ENCODE assay signal across 1 cellular context in the genomic region with DNA sequence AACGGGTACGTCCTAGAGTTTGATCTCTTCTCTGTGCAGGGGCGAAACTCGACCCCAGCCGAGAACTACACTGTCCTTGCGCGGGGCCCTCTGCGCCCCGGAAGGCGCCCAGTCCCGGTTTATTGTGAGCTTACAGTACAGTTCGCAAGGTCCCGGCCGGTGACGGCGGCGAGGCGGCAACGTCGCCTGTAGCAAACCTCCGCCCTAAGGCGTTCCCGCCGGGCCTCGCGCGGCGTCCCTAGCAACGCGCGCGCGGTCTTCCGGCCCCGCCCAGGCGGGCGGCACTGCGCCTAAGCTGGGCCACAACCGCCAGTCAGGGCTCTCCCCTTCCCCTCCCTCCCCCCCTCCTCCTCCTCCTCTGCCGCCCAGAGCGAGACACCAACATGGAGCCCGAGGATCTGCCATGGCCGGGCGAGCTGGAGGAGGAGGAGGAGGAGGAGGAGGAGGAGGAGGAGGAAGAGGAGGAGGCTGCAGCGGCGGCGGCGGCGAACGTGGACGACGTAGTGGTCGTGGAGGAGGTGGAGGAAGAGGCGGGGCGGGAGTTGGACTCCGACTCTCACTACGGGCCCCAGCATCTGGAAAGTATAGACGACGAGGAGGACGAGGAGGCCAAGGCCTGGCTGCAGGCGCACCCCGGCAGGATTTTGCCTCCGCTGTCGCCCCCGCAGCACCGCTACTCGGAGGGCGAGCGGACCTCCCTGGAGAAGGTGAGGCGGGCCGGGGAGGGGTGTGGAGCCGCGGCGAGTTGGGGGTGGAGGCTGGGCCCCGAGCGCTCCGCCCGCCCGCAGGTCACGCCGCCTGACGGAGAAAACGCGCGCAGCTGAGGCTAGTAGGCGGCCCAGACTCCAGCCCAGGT.
TF ChIP-seq lines count a peak whose summit lies in the region.

A gene with protein sequence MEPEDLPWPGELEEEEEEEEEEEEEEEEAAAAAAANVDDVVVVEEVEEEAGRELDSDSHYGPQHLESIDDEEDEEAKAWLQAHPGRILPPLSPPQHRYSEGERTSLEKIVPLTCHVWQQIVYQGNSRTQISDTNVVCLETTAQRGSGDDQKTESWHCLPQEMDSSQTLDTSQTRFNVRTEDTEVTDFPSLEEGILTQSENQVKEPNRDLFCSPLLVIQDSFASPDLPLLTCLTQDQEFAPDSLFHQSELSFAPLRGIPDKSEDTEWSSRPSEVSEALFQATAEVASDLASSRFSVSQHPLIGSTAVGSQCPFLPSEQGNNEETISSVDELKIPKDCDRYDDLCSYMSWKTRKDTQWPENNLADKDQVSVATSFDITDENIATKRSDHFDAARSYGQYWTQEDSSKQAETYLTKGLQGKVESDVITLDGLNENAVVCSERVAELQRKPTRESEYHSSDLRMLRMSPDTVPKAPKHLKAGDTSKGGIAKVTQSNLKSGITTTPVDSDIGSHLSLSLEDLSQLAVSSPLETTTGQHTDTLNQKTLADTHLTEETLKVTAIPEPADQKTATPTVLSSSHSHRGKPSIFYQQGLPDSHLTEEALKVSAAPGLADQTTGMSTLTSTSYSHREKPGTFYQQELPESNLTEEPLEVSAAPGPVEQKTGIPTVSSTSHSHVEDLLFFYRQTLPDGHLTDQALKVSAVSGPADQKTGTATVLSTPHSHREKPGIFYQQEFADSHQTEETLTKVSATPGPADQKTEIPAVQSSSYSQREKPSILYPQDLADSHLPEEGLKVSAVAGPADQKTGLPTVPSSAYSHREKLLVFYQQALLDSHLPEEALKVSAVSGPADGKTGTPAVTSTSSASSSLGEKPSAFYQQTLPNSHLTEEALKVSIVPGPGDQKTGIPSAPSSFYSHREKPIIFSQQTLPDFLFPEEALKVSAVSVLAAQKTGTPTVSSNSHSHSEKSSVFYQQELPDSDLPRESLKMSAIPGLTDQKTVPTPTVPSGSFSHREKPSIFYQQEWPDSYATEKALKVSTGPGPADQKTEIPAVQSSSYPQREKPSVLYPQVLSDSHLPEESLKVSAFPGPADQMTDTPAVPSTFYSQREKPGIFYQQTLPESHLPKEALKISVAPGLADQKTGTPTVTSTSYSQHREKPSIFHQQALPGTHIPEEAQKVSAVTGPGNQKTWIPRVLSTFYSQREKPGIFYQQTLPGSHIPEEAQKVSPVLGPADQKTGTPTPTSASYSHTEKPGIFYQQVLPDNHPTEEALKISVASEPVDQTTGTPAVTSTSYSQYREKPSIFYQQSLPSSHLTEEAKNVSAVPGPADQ (N-terminal part only) (plus strand): TSS at position 351 of the 856 bp plus-strand sequence. CDS start 33 bp downstream, at position 384.

TF ChIP-seq in HepG2, 621 proteins besides CTCF, POLR2A, EP300 and RAD21 (continued from another document and continues in another):
- TF ChIP-seq PLRG1 (conservative IDR thresholded peaks at IDR 0.05) (no peak), GABPA (IDR thresholded peaks at IDR 0.05; ENCODE audit: low read depth, low read length) (peak; percentile 62), GABPA (CRISPR knock-in tag; IDR thresholded peaks at IDR 0.05; ENCODE audit: low read depth) (peak; percentile 63), NFIB (CRISPR knock-in tag; IDR thresholded peaks at IDR 0.05; ENCODE audit: borderline replicate concordance) (no peak), KAT7 (CRISPR knock-in tag; IDR thresholded peaks at IDR 0.05; ENCODE audit: borderline replicate concordance) (peak; percentile 86; the same call in 1 of the 2 replicates), ZNF230 (CRISPR knock-in tag; IDR thresholded peaks at IDR 0.05) (0 out of 2 replicates have a peak, but pooled peaks have one; percentile 52), ZC3H4 (CRISPR knock-in tag; IDR thresholded peaks at IDR 0.05; ENCODE audit: borderline replicate concordance) (no peak; the same call in 1 of the 2 replicates), ZEB1 (IDR thresholded peaks at IDR 0.05; ENCODE audit: insufficient replicate concordance, low read depth) (no peak), FOXK1 (CRISPR knock-in tag; IDR thresholded peaks at IDR 0.05; ENCODE audit: borderline replicate concordance, low read depth) (no peak; the same call in 1 of the 2 replicates), HNRNPH1 (optimal IDR thresholded peaks at IDR 0.05; ENCODE audit: low read depth, low read length) (no peak), ZNF768 (CRISPR knock-in tag; IDR thresholded peaks at IDR 0.05) (peak; percentile 74; the same call in 1 of the 2 replicates), SALL1 (CRISPR knock-in tag; IDR thresholded peaks at IDR 0.05) (peak; percentile 78), ARNTL (CRISPR knock-in tag; IDR thresholded peaks at IDR 0.05) (peak; percentile 42; the same call in 1 of the 2 replicates), ISL2 (CRISPR knock-in tag; IDR thresholded peaks at IDR 0.05) (peak; percentile 43), BRD4 (CRISPR knock-in tag; IDR thresholded peaks at IDR 0.05) (peak; percentile 21; the same call in 1 of the 2 replicates), ZNF530 (CRISPR knock-in tag; IDR thresholded peaks at IDR 0.05; ENCODE audit: low read depth) (no peak; the same call in 1 of the 2 replicates), MLLT10 (CRISPR knock-in tag; IDR thresholded peaks at IDR 0.05) (no peak), SMC3 (IDR thresholded peaks at IDR 0.05; ENCODE audit: low read length) (no peak), YEATS2 (CRISPR knock-in tag; IDR thresholded peaks at IDR 0.05; ENCODE audit: borderline replicate concordance) (no peak; the same call in 1 of the 2 replicates), ZSCAN21 (CRISPR knock-in tag; IDR thresholded peaks at IDR 0.05; ENCODE audit: borderline replicate concordance) (peak; percentile 76; the same call in 1 of the 2 replicates), ZNF432 (CRISPR knock-in tag; IDR thresholded peaks at IDR 0.05; ENCODE audit: borderline replicate concordance) (no peak), FOXA3 (CRISPR knock-in tag; IDR thresholded peaks at IDR 0.05) (peak; percentile 29; the same call in 1 of the 2 replicates), BHLHE40 (IDR thresholded peaks at IDR 0.05; ENCODE audit: low read length) (no peak; the same call in 1 of the 2 replicates), ZFP1 (CRISPR knock-in tag; IDR thresholded peaks at IDR 0.05) (0 out of 2 replicates have a peak, but pooled peaks have one; percentile 43), ZNF770 (CRISPR knock-in tag; IDR thresholded peaks at IDR 0.05) (peak; percentile 89), EZH2 (conservative IDR thresholded peaks at IDR 0.05; ENCODE audit: low read depth, low read length) (no peak), SRSF9 (IDR thresholded peaks at IDR 0.05; ENCODE audit: borderline replicate concordance, insufficient read depth, low read depth, low read length, poor library complexity, severe bottlenecking) (no peak), ZNF263 (CRISPR knock-in tag; IDR thresholded peaks at IDR 0.05) (peak; percentile 96), SRSF4 (IDR thresholded peaks at IDR 0.05; ENCODE audit: low read depth, low read length, poor library complexity, severe bottlenecking) (no peak), ZNF879 (CRISPR knock-in tag; IDR thresholded peaks at IDR 0.05) (0 out of 2 replicates have a peak, but pooled peaks have one; percentile 45), CERS6 (CRISPR knock-in tag; IDR thresholded peaks at IDR 0.05) (no peak), ZNF782 (CRISPR knock-in tag; IDR thresholded peaks at IDR 0.05; ENCODE audit: borderline replicate concordance) (peak; percentile 66; the same call in 1 of the 2 replicates), PHF21A (CRISPR knock-in tag; IDR thresholded peaks at IDR 0.05) (peak; percentile 69), ZNF761 (CRISPR knock-in tag; conservative IDR thresholded peaks at IDR 0.05) (peak; percentile 68; the same call in 1 of the 2 replicates), KLF11 (CRISPR knock-in tag; IDR thresholded peaks at IDR 0.05) (0 out of 2 replicates have a peak, but pooled peaks have one; percentile 24), ZNF251 (CRISPR knock-in tag; IDR thresholded peaks at IDR 0.05) (no peak; the same call in none of the 2 replicates), IKZF4 (CRISPR knock-in tag; IDR thresholded peaks at IDR 0.05; ENCODE audit: borderline replicate concordance, low read depth, not compliant biosample characterization) (peak; percentile 12), EEA1 (CRISPR knock-in tag; IDR thresholded peaks at IDR 0.05; ENCODE audit: borderline replicate concordance) (peak; percentile 56; the same call in 1 of the 2 replicates), IKZF5 (CRISPR knock-in tag; IDR thresholded peaks at IDR 0.05) (peak; percentile 61), STAG1 (CRISPR knock-in tag; IDR thresholded peaks at IDR 0.05) (0 out of 2 replicates have a peak, but pooled peaks have one; percentile 10), ZNF17 (CRISPR knock-in tag; IDR thresholded peaks at IDR 0.05) (no peak), GATA4 (IDR thresholded peaks at IDR 0.05; ENCODE audit: borderline replicate concordance, low read depth) (no peak), CSRNP2 (CRISPR knock-in tag; conservative IDR thresholded peaks at IDR 0.05; ENCODE audit: low read depth) (no peak), PRPF4 (IDR thresholded peaks at IDR 0.05; ENCODE audit: low read depth, low read length, poor library complexity, severe bottlenecking) (no peak), KLF12 (CRISPR knock-in tag; IDR thresholded peaks at IDR 0.05; ENCODE audit: borderline replicate concordance) (no peak; the same call in 1 of the 2 replicates), IKZF1 (IDR thresholded peaks at IDR 0.05) (no peak), ZNF549 (CRISPR knock-in tag; IDR thresholded peaks at IDR 0.05) (no peak), ZFP36L2 (CRISPR knock-in tag; IDR thresholded peaks at IDR 0.05) (0 out of 2 replicates have a peak, but pooled peaks have one; percentile 82)
- TF ChIP-seq, protein P1, sequence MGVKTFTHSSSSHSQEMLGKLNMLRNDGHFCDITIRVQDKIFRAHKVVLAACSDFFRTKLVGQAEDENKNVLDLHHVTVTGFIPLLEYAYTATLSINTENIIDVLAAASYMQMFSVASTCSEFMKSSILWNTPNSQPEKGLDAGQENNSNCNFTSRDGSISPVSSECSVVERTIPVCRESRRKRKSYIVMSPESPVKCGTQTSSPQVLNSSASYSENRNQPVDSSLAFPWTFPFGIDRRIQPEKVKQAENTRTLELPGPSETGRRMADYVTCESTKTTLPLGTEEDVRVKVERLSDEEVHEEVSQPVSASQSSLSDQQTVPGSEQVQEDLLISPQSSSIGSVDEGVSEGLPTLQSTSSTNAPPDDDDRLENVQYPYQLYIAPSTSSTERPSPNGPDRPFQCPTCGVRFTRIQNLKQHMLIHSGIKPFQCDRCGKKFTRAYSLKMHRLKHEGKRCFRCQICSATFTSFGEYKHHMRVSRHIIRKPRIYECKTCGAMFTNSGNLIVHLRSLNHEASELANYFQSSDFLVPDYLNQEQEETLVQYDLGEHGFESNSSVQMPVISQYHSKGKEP (CRISPR knock-in tag; IDR thresholded peaks at IDR 0.05), result no peak
- TF ChIP-seq, protein P2, sequence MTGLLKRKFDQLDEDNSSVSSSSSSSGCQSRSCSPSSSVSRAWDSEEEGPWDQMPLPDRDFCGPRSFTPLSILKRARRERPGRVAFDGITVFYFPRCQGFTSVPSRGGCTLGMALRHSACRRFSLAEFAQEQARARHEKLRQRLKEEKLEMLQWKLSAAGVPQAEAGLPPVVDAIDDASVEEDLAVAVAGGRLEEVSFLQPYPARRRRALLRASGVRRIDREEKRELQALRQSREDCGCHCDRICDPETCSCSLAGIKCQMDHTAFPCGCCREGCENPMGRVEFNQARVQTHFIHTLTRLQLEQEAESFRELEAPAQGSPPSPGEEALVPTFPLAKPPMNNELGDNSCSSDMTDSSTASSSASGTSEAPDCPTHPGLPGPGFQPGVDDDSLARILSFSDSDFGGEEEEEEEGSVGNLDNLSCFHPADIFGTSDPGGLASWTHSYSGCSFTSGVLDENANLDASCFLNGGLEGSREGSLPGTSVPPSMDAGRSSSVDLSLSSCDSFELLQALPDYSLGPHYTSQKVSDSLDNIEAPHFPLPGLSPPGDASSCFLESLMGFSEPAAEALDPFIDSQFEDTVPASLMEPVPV (CRISPR knock-in tag; IDR thresholded peaks at IDR 0.05), result peak; percentile 62
